ENCODE assay signal across 8 cellular contexts in genomic region chr4:186144596-186145569, GRCh38. TPM values are rescaled to one million over a fixed set of nuclear protein-coding genes. Genes with fewer than 3 reads are reported as not detected.
DNase-seq lines count a peak whose midpoint lies in the region; ATAC-seq, FAIRE-seq and TF ChIP-seq lines count a peak whose summit lies in the region.

No MANE protein-coding gene starts in this region.

- H3K9me3 ChIP-seq in SJSA1 (replicated peaks): no peaks in the 10 kb centered on the region
- no peaks in the 10 kb centered on the region for H3K9me3 ChIP-seq in HepG2 (ENCODE audit: low read length)

- H3K9ac ChIP-seq in HepG2 (ENCODE audit: insufficient read depth, low read depth, low read length): no peak overlapping the region

- POLR2A ChIA-PET in HepG2 (lab: Yijun Ruan, JAX): no interaction called here

- H3K27me3 ChIP-seq in SJSA1 (replicated peaks): peaks cover 20% of the 10 kb centered on the region
- H3K27me3 ChIP-seq in HepG2 (ENCODE audit: control insufficient read depth in 1 of 2, insufficient read depth in 2 of 2, low read length in 2 of 2): peaks cover 0 to 37% of the 10 kb centered on the region in 2 experiments; a peak in 3 of 5 replicates

- no TSS peak for BruUV-seq in HepG2 (replicated peaks; lab: Mats Ljungman, UMichigan)

- no peak for FAIRE-seq in HepG2 (lab: Jason Lieb, UNC)

- in situ Hi-C loops in HepG2 (cut with HindIII; ENCODE audit: extremely low pct_ligation_motif_present, low pct_unique_long_range_greater_than_20kb): no loop called here

- TF ChIP-seq CTCF in HepG2 (CRISPR knock-in tag; IDR thresholded peaks at IDR 0.05): no peak

- no peaks in the 10 kb centered on the region for H4K20me1 ChIP-seq in HepG2 (ENCODE audit: insufficient read depth, low read length)

- no peaks in the 10 kb centered on the region for H3K9me3 Mint-ChIP-seq in stimulated activated effector memory CD8-positive, alpha-beta T cell treated with anti-CD3 and anti-CD28 coated beads, Interleukin-12 subunit alpha, Interleukin-12 subunit beta, amount 100 ng/mL, for 72 hours

- TF ChIP-seq RAD21 in HepG2 (CRISPR knock-in tag; IDR thresholded peaks at IDR 0.05): no peak

- peak overlapping the region; percentile 74 for H3K4me2 ChIP-seq in HepG2 (ENCODE audit: low read depth, low read length)

- ATAC-seq in HG02870 (IDR thresholded peaks at IDR 0.05; ENCODE audit: unreplicated experiment) (peak; percentile 36), HepG2 (peak; percentile 80)
- peak; percentile 70 for ATAC-seq in stimulated activated effector memory CD8-positive, alpha-beta T cell treated with anti-CD3 and anti-CD28 coated beads, Interleukin-12 subunit alpha, Interleukin-12 subunit beta, amount 100 ng/mL, for 72 hours

- no peaks in the 10 kb centered on the region for H3K36me3 Mint-ChIP-seq in stimulated activated effector memory CD8-positive, alpha-beta T cell treated with anti-CD3 and anti-CD28 coated beads, Interleukin-12 subunit alpha, Interleukin-12 subunit beta, amount 100 ng/mL, for 72 hours

- no peak overlapping the region for H3K27ac Mint-ChIP-seq in stimulated activated effector memory CD8-positive, alpha-beta T cell treated with anti-CD3 and anti-CD28 coated beads, Interleukin-12 subunit alpha, Interleukin-12 subunit beta, amount 100 ng/mL, for 72 hours

- H3K27ac ChIP-seq in SJSA1: no peak overlapping the region
- no peak overlapping the region for H3K27ac ChIP-seq in HepG2 (ENCODE audit: extremely low read length, insufficient read depth, low read length)

- no peak for TF ChIP-seq POLR2A in HepG2 (IDR thresholded peaks at IDR 0.05; ENCODE audit: insufficient read depth in 1 of 2, low read depth in 2 of 2, low read length in 2 of 2)

- 0% methylated on average over 2 of the region's 108 CpGs for WGBS in HepG2 (ENCODE audit: low lambda C conversion rate)

- intact Hi-C loops in HepG2 (cut with micrococcal nuclease; ENCODE audit: unreplicated experiment): loop anchor here (5.0 kb wide), 1 partner anchor 47 kb away; the partner anchor contains the start of gene CYP4V2

- H3K4me1 ChIP-seq in SJSA1 (replicated peaks): peaks cover 12% of the 10 kb centered on the region
- peaks cover 16% of the 10 kb centered on the region; the same call in 1 of the 2 replicates for H3K4me1 ChIP-seq in HepG2 (ENCODE audit: insufficient read depth, low read length)

- no peak overlapping the region for H2AFZ ChIP-seq in HepG2 (ENCODE audit: low read length)

- CTCF ChIA-PET in HepG2 (lab: Yijun Ruan, JAX; ENCODE audit: low intra/inter-chr PET ratio, low total read pairs): no interaction called here

- H3K4me3 ChIP-seq in SJSA1 (peak overlapping the region; percentile 39), HepG2 (replicated peaks in 1 of 3; ENCODE audit: insufficient read depth in 1 of 3, low read depth in 2 of 3, low read length in 3 of 3) (peak overlapping the region; percentile 33 to 64 (median 55))

- no peaks in the 10 kb centered on the region for H3K36me3 ChIP-seq in SJSA1
- no peaks in the 10 kb centered on the region for H3K36me3 ChIP-seq in HepG2 (replicated peaks in 1 of 2; ENCODE audit: control insufficient read depth in 1 of 2, insufficient read depth in 2 of 2, low read length in 2 of 2)

- peak overlapping the region; percentile 68 for H3K4me3 Mint-ChIP-seq in stimulated activated effector memory CD8-positive, alpha-beta T cell treated with anti-CD3 and anti-CD28 coated beads, Interleukin-12 subunit alpha, Interleukin-12 subunit beta, amount 100 ng/mL, for 72 hours

- DNase-seq in activated T-cell treated with anti-CD3 and anti-CD28 coated beads for 48 hours (ENCODE audit: low read depth): peak; percentile 22
- DNase-seq in activated T-cell treated with anti-CD3 and anti-CD28 coated beads for 4 hours: no peak
- DNase-seq in SJSA1 (ENCODE audit: low read depth in 1 of 2, low spot score in 2 of 2): peak; percentile 38 to 59
- DNase-seq in dedifferentiated amniotic fluid mesenchymal stem cell (ENCODE audit: extremely low spot score): peak; percentile 49
- DNase-seq in HepG2 (ENCODE audit: low spot score): no peak
- DNase-seq in stimulated activated effector memory CD8-positive, alpha-beta T cell treated with anti-CD3 and anti-CD28 coated beads, Interleukin-12 subunit alpha, Interleukin-12 subunit beta, amount 100 ng/mL, for 72 hours (ENCODE audit: low spot score in 2 of 2): no peak
- DNase-seq in HCEC 1CT: no peak

- TF ChIP-seq EP300 in HepG2 (IDR thresholded peaks at IDR 0.05; ENCODE audit: low read depth in 2 of 2, low read length in 2 of 2): no peak
- no peak for TF ChIP-seq EP300 in HepG2 (CRISPR knock-in tag; IDR thresholded peaks at IDR 0.05; ENCODE audit: borderline replicate concordance)

- no peaks in the 10 kb centered on the region for H3K79me2 ChIP-seq in HepG2 (ENCODE audit: insufficient read depth, low read length)

- peaks cover 6% of the 10 kb centered on the region for H3K4me1 Mint-ChIP-seq in stimulated activated effector memory CD8-positive, alpha-beta T cell treated with anti-CD3 and anti-CD28 coated beads, Interleukin-12 subunit alpha, Interleukin-12 subunit beta, amount 100 ng/mL, for 72 hours

RNA-seq across cellular contexts. Expression of gene FAM149A, which starts 40.4 kb away (rescaled TPM):
- total RNA-seq in SJSA1 (2014; rRNA removed; shearing (Covaris generic)): 0.42 TPM in 1 of 2 replicates, not detected in the other
- total RNA-seq in HepG2 (2016; rRNA removed; fragmentation: Illumina TruSeq; extraction: Trizol): not detected in 2 replicates
- total RNA-seq in HepG2 (2016; cell fraction: cytosol; rRNA removed; fragmentation: Illumina TruSeq; extraction: Trizol; ENCODE audit: low read depth): not detected in 2 replicates
- not detected in 2 replicates for total RNA-seq in HepG2 (2016; cell fraction: insoluble cytoplasmic fraction; rRNA removed; fragmentation: Illumina TruSeq; extraction: Trizol)
- not detected in 2 replicates for total RNA-seq in HepG2 (2016; cell fraction: membrane; rRNA removed; fragmentation: Illumina TruSeq; extraction: Trizol)
- total RNA-seq in HepG2 (2016; cell fraction: nucleus; rRNA removed; fragmentation: Illumina TruSeq; extraction: Trizol): not detected in 2 replicates
- polyA plus RNA-seq in HepG2 (2011; rRNA removed): not detected in 2 replicates
- 0.07 TPM in 1 of 2 replicates, not detected in the other for polyA plus RNA-seq in HepG2 (2011; cell fraction: cytosol; rRNA removed)
- 0.31 TPM in 1 of 2 replicates, not detected in the other for polyA plus RNA-seq in HepG2 (2011; cell fraction: nucleus; rRNA removed)
- not detected in 2 replicates for polyA plus RNA-seq in HepG2 (2012)
- polyA plus RNA-seq in HepG2 (2016; cell fraction: cytosol; fragmentation: Illumina TruSeq; extraction: Trizol; ENCODE audit: low read depth): not detected in 2 replicates
- polyA plus RNA-seq in HepG2 (2016; cell fraction: insoluble cytoplasmic fraction; fragmentation: Illumina TruSeq; extraction: Trizol; ENCODE audit: low read depth): not detected in 2 replicates
- not detected in 2 replicates for polyA plus RNA-seq in HepG2 (2016; cell fraction: membrane; fragmentation: Illumina TruSeq; extraction: Trizol; ENCODE audit: low read depth)
- not detected in 2 replicates for polyA plus RNA-seq in HepG2 (2016; cell fraction: nucleus; fragmentation: Illumina TruSeq; extraction: Trizol; ENCODE audit: insufficient read depth, low read depth)
- not detected in 2 replicates for polyA minus RNA-seq in HepG2 (2011; rRNA and poly(A)+ RNA removed; ENCODE audit: low replicate concordance)
- polyA minus RNA-seq in HepG2 (2011; cell fraction: cytosol; rRNA and poly(A)+ RNA removed): not detected in 2 replicates
- polyA minus RNA-seq in HepG2 (2011; cell fraction: nucleus; rRNA and poly(A)+ RNA removed): not detected in 2 replicates

RNA-seq across cellular contexts. Expression of gene CYP4V2, which starts 46.5 kb away (rescaled TPM):
- total RNA-seq in SJSA1 (2014; rRNA removed; shearing (Covaris generic)): 3.2 and 4.3 TPM in 2 replicates
- 2.1 and 7.2 TPM in 2 replicates for total RNA-seq in HepG2 (2016; rRNA removed; fragmentation: Illumina TruSeq; extraction: Trizol)
- 1.5 and 2.2 TPM in 2 replicates for total RNA-seq in HepG2 (2016; cell fraction: cytosol; rRNA removed; fragmentation: Illumina TruSeq; extraction: Trizol; ENCODE audit: low read depth)
- 3.0 and 6.9 TPM in 2 replicates for total RNA-seq in HepG2 (2016; cell fraction: insoluble cytoplasmic fraction; rRNA removed; fragmentation: Illumina TruSeq; extraction: Trizol)
- total RNA-seq in HepG2 (2016; cell fraction: membrane; rRNA removed; fragmentation: Illumina TruSeq; extraction: Trizol): 2.9 and 3.1 TPM in 2 replicates
- total RNA-seq in HepG2 (2016; cell fraction: nucleus; rRNA removed; fragmentation: Illumina TruSeq; extraction: Trizol): 14.3 and 14.6 TPM in 2 replicates
- polyA plus RNA-seq in HepG2 (2011; rRNA removed): 4.7 and 6.2 TPM in 2 replicates
- 2.1 and 3.2 TPM in 2 replicates for polyA plus RNA-seq in HepG2 (2011; cell fraction: cytosol; rRNA removed)
- polyA plus RNA-seq in HepG2 (2011; cell fraction: nucleus; rRNA removed): 16.5 and 24.0 TPM in 2 replicates
- 6.6 and 6.7 TPM in 2 replicates for polyA plus RNA-seq in HepG2 (2012)
- polyA plus RNA-seq in HepG2 (2016; cell fraction: cytosol; fragmentation: Illumina TruSeq; extraction: Trizol; ENCODE audit: low read depth): 1.9 and 2.1 TPM in 2 replicates
- 2.6 and 2.9 TPM in 2 replicates for polyA plus RNA-seq in HepG2 (2016; cell fraction: insoluble cytoplasmic fraction; fragmentation: Illumina TruSeq; extraction: Trizol; ENCODE audit: low read depth)
- polyA plus RNA-seq in HepG2 (2016; cell fraction: membrane; fragmentation: Illumina TruSeq; extraction: Trizol; ENCODE audit: low read depth): 2.3 and 2.6 TPM in 2 replicates
- 40.3 and 41.1 TPM in 2 replicates for polyA plus RNA-seq in HepG2 (2016; cell fraction: nucleus; fragmentation: Illumina TruSeq; extraction: Trizol; ENCODE audit: insufficient read depth, low read depth)
- 0.82 and 1.7 TPM in 2 replicates for polyA minus RNA-seq in HepG2 (2011; rRNA and poly(A)+ RNA removed; ENCODE audit: low replicate concordance)
- polyA minus RNA-seq in HepG2 (2011; cell fraction: cytosol; rRNA and poly(A)+ RNA removed): 1.6 and 2.0 TPM in 2 replicates
- polyA minus RNA-seq in HepG2 (2011; cell fraction: nucleus; rRNA and poly(A)+ RNA removed): 9.9 and 14.3 TPM in 2 replicates

Comparison
In these comparisons a context has a peak if more than half of its experiments do, and no peak if none do; other contexts are left out.
1. DNase-seq: peak in activated T-cell treated with anti-CD3 and anti-CD28 coated beads for 48 hours (single experiment), SJSA1 (2 of 2) and dedifferentiated amniotic fluid mesenchymal stem cell (single experiment); none in activated T-cell treated with anti-CD3 and anti-CD28 coated beads for 4 hours (single experiment), HepG2 (single experiment), stimulated activated effector memory CD8-positive, alpha-beta T cell treated with anti-CD3 and anti-CD28 coated beads, Interleukin-12 subunit alpha, Interleukin-12 subunit beta, amount 100 ng/mL, for 72 hours (0 of 2) and HCEC 1CT (single experiment).
2. Peak in every context shown above with its lines, with median percentiles within 50 percentile points of each other: ATAC-seq.